ENCODE assay signal across 29 cellular contexts in the genomic region with DNA sequence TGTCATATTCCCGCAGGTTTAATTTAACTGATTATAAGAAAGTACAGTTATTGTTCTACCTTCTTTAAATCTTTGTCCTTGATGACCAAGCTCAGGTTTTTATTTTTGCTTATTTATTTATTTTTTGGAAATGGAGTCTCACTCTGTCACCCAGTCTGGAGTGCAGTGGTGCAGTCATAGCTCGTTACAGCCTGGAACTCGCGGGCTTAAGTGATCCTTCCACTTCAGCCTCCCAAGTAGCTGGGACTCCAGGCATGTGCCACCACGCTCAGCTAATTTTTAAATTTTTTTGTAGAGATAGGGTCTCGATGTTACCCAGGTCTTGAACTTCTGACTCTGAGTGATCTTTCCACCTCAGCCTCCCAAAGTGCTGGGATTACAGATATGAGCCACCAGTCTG. TPM values are rescaled to one million over a fixed set of nuclear protein-coding genes. Genes with fewer than 3 reads are reported as not detected.
DNase-seq lines count a peak whose midpoint lies in the region; ATAC-seq, FAIRE-seq and TF ChIP-seq lines count a peak whose summit lies in the region.
"Had no signal": no experiment of that assay in that cellular context is flagged by ENCODE, and none has a peak within 500 bp of the region (broad histone marks: within the 10 kb centered on the region; RNA-seq: fewer than 3 reads in every experiment).

No MANE protein-coding gene starts in this region.

- no peak overlapping the region for H2AFZ ChIP-seq in K562 (ENCODE audit: low read depth, low read length)

- no peak for TF ChIP-seq RAD21 in K562 (CRISPR knock-in tag; conservative IDR thresholded peaks at IDR 0.05 in 1 of 2, IDR thresholded peaks at IDR 0.05 in 1 of 2)

- H3K4me3 ChIP-seq in Panc1 (ENCODE audit: low read depth in 2 of 2, low read length in 2 of 2) (no peak overlapping the region), K562 (no peak overlapping the region), esophagus muscularis mucosa (no peak overlapping the region), gastroesophageal sphincter (no peak overlapping the region)
- H3K4me3 ChIP-seq: pancreas, SJSA1 had no signal

- TF ChIP-seq CTCF in Panc1 (IDR thresholded peaks at IDR 0.05) (no peak), K562 (IDR thresholded peaks at IDR 0.05 in 2 of 3, conservative IDR thresholded peaks at IDR 0.05 in 1 of 3; ENCODE audit: insufficient read depth in 2 of 3, low read depth in 1 of 3, low read length in 3 of 3) (no peak), esophagus muscularis mucosa (IDR thresholded peaks at IDR 0.05) (no peak), gastroesophageal sphincter (IDR thresholded peaks at IDR 0.05) (no peak)

- BruUV-seq in Panc1 (replicated peaks; lab: Mats Ljungman, UMichigan), result no TSS peak
- no TSS peak for BruUV-seq in K562 (replicated peaks; lab: Mats Ljungman, UMichigan)

- TF ChIP-seq POLR2A in K562 (conservative IDR thresholded peaks at IDR 0.05) (no peak), esophagus muscularis mucosa (IDR thresholded peaks at IDR 0.05; ENCODE audit: low read depth) (no peak), gastroesophageal sphincter (IDR thresholded peaks at IDR 0.05) (no peak)

- no peaks in the 10 kb centered on the region for H3K9me3 Mint-ChIP-seq in activated naive CD4-positive, alpha-beta T cell treated with anti-CD3 and anti-CD28 coated beads, Interleukin-2, amount 50 U/mL, for 24 hours
- H3K9me3 Mint-ChIP-seq in activated naive CD4-positive, alpha-beta T cell treated with anti-CD3 and anti-CD28 coated beads, Interleukin-2, amount 50 U/mL, for 72 hours, result no peaks in the 10 kb centered on the region
- H3K9me3 Mint-ChIP-seq: dendritic cell treated with granulocyte-macrophage colony-stimulating factor and Interleukin-4, amounts not matched to agents 40 ng/mL and 50 ng/mL, for 4 days; memory B cell; neural crest cell; stimulated activated memory B cell treated with anti-CD40 and anti-IgM and Interleukin-4, amounts not matched to agents 10 μg/mL and 1 μg/mL and 100 μg/mL, for 72 hours; type B pancreatic cell had no signal

- FAIRE-seq in K562 (lab: Jason Lieb, UNC), result no peak
- FAIRE-seq: GM12892, pancreas had no signal

- H3K79me2 ChIP-seq in K562 (ENCODE audit: control insufficient read depth, insufficient read depth, low read length), result peaks cover 100% of the 10 kb centered on the region

- ATAC-seq in activated naive CD4-positive, alpha-beta T cell treated with anti-CD3 and anti-CD28 coated beads, Interleukin-2, amount 50 U/mL, for 72 hours, result no peak
- ATAC-seq in Panc1 (no peak), K562 (peak; percentile 57), gastroesophageal sphincter (no peak)
- ATAC-seq: left lobe of liver; pancreas; stimulated activated memory B cell treated with anti-CD40 and anti-IgM and Interleukin-4, amounts not matched to agents 10 μg/mL and 1 μg/mL and 100 μg/mL, for 72 hours had no signal

- H3K27ac Mint-ChIP-seq in activated naive CD4-positive, alpha-beta T cell treated with anti-CD3 and anti-CD28 coated beads, Interleukin-2, amount 50 U/mL, for 24 hours, result peak overlapping the region; percentile 65
- H3K27ac Mint-ChIP-seq in activated naive CD4-positive, alpha-beta T cell treated with anti-CD3 and anti-CD28 coated beads, Interleukin-2, amount 50 U/mL, for 72 hours, result no peak overlapping the region
- H3K27ac Mint-ChIP-seq: type B pancreatic cell had no signal

- H4K20me1 ChIP-seq in K562 (replicated peaks; ENCODE audit: control insufficient read depth, insufficient read depth, low read length), result peaks cover 15% of the 10 kb centered on the region; the same call in 1 of the 2 replicates

- POLR2A ChIA-PET in Panc1 (lab: Charles Lee), result interaction anchor here (0.6 kb wide), 1 partner anchor 24 kb away, joined by 6 read pairs; no protein-coding TSS in a partner anchor
- POLR2A ChIA-PET in K562 (lab: Yijun Ruan, JAX), result interaction anchor here (0.5 to 3.1 kb wide), 5 partner anchors 8 to 464 kb away, joined by 3 to 22 read pairs (median 3); a partner anchor contains a TSS

- H3K27ac ChIP-seq in Panc1 (ENCODE audit: low read length) (peak overlapping the region; percentile 81; the same call in 1 of the 2 replicates), K562 (ENCODE audit: extremely low read depth, low read depth, low read length) (no peak overlapping the region), esophagus muscularis mucosa (replicated peaks in 1 of 4) (no peak overlapping the region), gastroesophageal sphincter (no peak overlapping the region)
- H3K27ac ChIP-seq: C4-2B, pancreas, SJSA1 had no signal

- H3K9me1 ChIP-seq in K562 (ENCODE audit: control insufficient read depth, insufficient read depth, low read length), result peaks cover 2% of the 10 kb centered on the region

- peaks cover 4% of the 10 kb centered on the region for H3K36me3 Mint-ChIP-seq in activated naive CD4-positive, alpha-beta T cell treated with anti-CD3 and anti-CD28 coated beads, Interleukin-2, amount 50 U/mL, for 24 hours
- no peaks in the 10 kb centered on the region for H3K36me3 Mint-ChIP-seq in activated naive CD4-positive, alpha-beta T cell treated with anti-CD3 and anti-CD28 coated beads, Interleukin-2, amount 50 U/mL, for 72 hours
- H3K36me3 Mint-ChIP-seq: memory B cell, type B pancreatic cell had no signal

- no peak overlapping the region for H3K9ac ChIP-seq in K562 (ENCODE audit: insufficient read depth in 1 of 2, low read depth in 2 of 2, low read length in 2 of 2)

- no peak for DNase-seq in activated naive CD4-positive, alpha-beta T cell treated with anti-CD3 and anti-CD28 coated beads, Interleukin-2, amount 50 U/mL, for 72 hours (ENCODE audit: low spot score in 2 of 2)
- DNase-seq in Panc1 (ENCODE audit: low read depth, low spot score) (no peak), K562 (ENCODE audit: extremely low read depth in 1 of 4, low spot score in 3 of 4) (no peak), esophagus muscularis mucosa (ENCODE audit: extremely low spot score) (no peak), NCI-H2227 (lab: John Stamatoyannopoulos, UW; ENCODE audit: unreplicated experiment) (no peak), ACHN (no peak)
- DNase-seq: activated CD4-positive, alpha-beta T cell treated with anti-CD3 and anti-CD28 coated beads, Interleukin-2, amount 50 U/mL, for 48 hours; activated CD8-positive, alpha-beta memory T cell treated with anti-CD3 and anti-CD28 coated beads, Interleukin-2, amount 50 U/mL, for 48 hours; activated effector memory CD4-positive, alpha-beta T cell treated with Interleukin-2 at 50 U/mL for 16 hours; central memory CD4-positive, alpha-beta T cell; H7; KG1; MG63; NCI-H1105; NCI-H2029; NCI-H345; pancreas; substantia nigra had no signal

- in situ Hi-C loops in Panc1 (cut with HindIII; ENCODE audit: low pct_unique_long_range_greater_than_20kb, low sequenced_read_pairs), result no loop called here
- in situ Hi-C loops in K562 (cut with MboI), result no loop called here
- in situ Hi-C loops in ACHN (cut with HindIII; ENCODE audit: low pct_ligation_motif_present, low pct_unique_long_range_greater_than_20kb, low sequenced_read_pairs), result no loop called here

- TF ChIP-seq EP300 in K562 (IDR thresholded peaks at IDR 0.05; ENCODE audit: low read length) (no peak), esophagus muscularis mucosa (IDR thresholded peaks at IDR 0.05) (no peak), gastroesophageal sphincter (IDR thresholded peaks at IDR 0.05) (no peak)

- H3K27me3 ChIP-seq in Panc1 (ENCODE audit: control insufficient read depth, insufficient read depth, low read length) (no peaks in the 10 kb centered on the region), K562 (ENCODE audit: control insufficient read depth in 2 of 2, insufficient read depth in 2 of 2, low read length in 2 of 2) (no peaks in the 10 kb centered on the region), esophagus muscularis mucosa (no peaks in the 10 kb centered on the region), gastroesophageal sphincter (no peaks in the 10 kb centered on the region)
- H3K27me3 ChIP-seq: MG63, pancreas, SJSA1 had no signal

- no peak overlapping the region for H3K4me2 ChIP-seq in K562 (ENCODE audit: insufficient read depth, low read length)

- no peaks in the 10 kb centered on the region for H3K27me3 Mint-ChIP-seq in activated naive CD4-positive, alpha-beta T cell treated with anti-CD3 and anti-CD28 coated beads, Interleukin-2, amount 50 U/mL, for 24 hours
- H3K27me3 Mint-ChIP-seq: dendritic cell treated with granulocyte-macrophage colony-stimulating factor and Interleukin-4, amounts not matched to agents 40 ng/mL and 50 ng/mL, for 4 days; memory B cell; stimulated activated memory B cell treated with anti-CD40 and anti-IgM and Interleukin-4, amounts not matched to agents 10 μg/mL and 1 μg/mL and 100 μg/mL, for 72 hours; type B pancreatic cell had no signal

- intact Hi-C loops in Panc1 (cut with micrococcal nuclease; ENCODE audit: unreplicated experiment), result no loop called here
- intact Hi-C loops in K562 (cut with micrococcal nuclease), result no loop called here
- intact Hi-C loops in esophagus muscularis mucosa (cut with DNase I), result no loop called here

- WGBS in K562 (ENCODE audit: insufficient coverage, low coverage, missing lambda C conversion rate), result 31% methylated on average over 6 of the region's 6 CpGs
- 98% methylated on average over 6 of the region's 6 CpGs for WGBS in esophagus muscularis mucosa
- 91 to 95% methylated on average over 6 of the region's 6 CpGs for WGBS in gastroesophageal sphincter (ENCODE audit: low coverage in 1 of 2), 2 donors

- H3K4me1 ChIP-seq in Panc1 (ENCODE audit: control insufficient read depth, insufficient read depth, low read length) (peaks cover 94% of the 10 kb centered on the region), K562 (replicated peaks in 1 of 2; ENCODE audit: control insufficient read depth in 2 of 2, insufficient read depth in 2 of 2, low read length in 2 of 2) (peaks cover 15 to 43% of the 10 kb centered on the region in 2 experiments), esophagus muscularis mucosa (peaks cover 64 to 94% (median 92%) of the 10 kb centered on the region in 4 donors), gastroesophageal sphincter (peaks cover 20 to 91% (median 26%) of the 10 kb centered on the region in 3 donors)

- no peaks in the 10 kb centered on the region for H3K9me3 ChIP-seq in Panc1 (ENCODE audit: control insufficient read depth, insufficient read depth, low read depth, low read length)
- no peaks in the 10 kb centered on the region for H3K9me3 ChIP-seq in K562 (replicated peaks; ENCODE audit: control insufficient read depth, insufficient read depth, low read depth, low read length)
- no peaks in the 10 kb centered on the region for H3K9me3 ChIP-seq in esophagus muscularis mucosa
- no peaks in the 10 kb centered on the region for H3K9me3 ChIP-seq in gastroesophageal sphincter
- H3K9me3 ChIP-seq: MG63, pancreas, SJSA1 had no signal

- peaks cover 98% of the 10 kb centered on the region for H3K4me1 Mint-ChIP-seq in activated naive CD4-positive, alpha-beta T cell treated with anti-CD3 and anti-CD28 coated beads, Interleukin-2, amount 50 U/mL, for 24 hours

- CTCF ChIA-PET in Panc1 (lab: Charles Lee), result no interaction called here
- CTCF ChIA-PET in K562 (lab: Yijun Ruan, JAX; ENCODE audit: low intra/inter-chr PET ratio), result no interaction called here

- H3K36me3 ChIP-seq in Panc1 (ENCODE audit: control insufficient read depth, insufficient read depth, low read length), result no peaks in the 10 kb centered on the region
- no peaks in the 10 kb centered on the region for H3K36me3 ChIP-seq in K562 (ENCODE audit: control insufficient read depth, insufficient read depth, low read length)
- H3K36me3 ChIP-seq in esophagus muscularis mucosa, result no peaks in the 10 kb centered on the region
- H3K36me3 ChIP-seq in gastroesophageal sphincter, result no peaks in the 10 kb centered on the region
- H3K36me3 ChIP-seq: MG63, pancreas, SJSA1 had no signal

- H3K4me3 Mint-ChIP-seq in activated naive CD4-positive, alpha-beta T cell treated with anti-CD3 and anti-CD28 coated beads, Interleukin-2, amount 50 U/mL, for 24 hours, result peak overlapping the region; percentile 11
- H3K4me3 Mint-ChIP-seq: dendritic cell treated with granulocyte-macrophage colony-stimulating factor and Interleukin-4, amounts not matched to agents 40 ng/mL and 50 ng/mL, for 4 days; memory B cell; neural crest cell; stimulated activated memory B cell treated with anti-CD40 and anti-IgM and Interleukin-4, amounts not matched to agents 10 μg/mL and 1 μg/mL and 100 μg/mL, for 72 hours; type B pancreatic cell had no signal

RNA-seq across cellular contexts. Expression of a gene that starts 8.9 kb away (rescaled TPM):
- total RNA-seq in activated naive CD4-positive, alpha-beta T cell treated with anti-CD3 and anti-CD28 coated beads, Interleukin-2, amount 50 U/mL, for 72 hours, result 10 to 100 TPM; 71.4 to 81.4 TPM
- total RNA-seq in Panc1 (2021; ENCODE audit: unreplicated experiment), result 51.4 TPM
- polyA plus RNA-seq in Panc1 (2012; ENCODE audit: insufficient read length), result 28.8 TPM
- total RNA-seq in K562 (2011; cell fraction: chromatin; rRNA removed; ENCODE audit: low replicate concordance), result 55.7 and 143 TPM in 2 replicates
- total RNA-seq in K562 (2011; cell fraction: nucleolus; rRNA removed), result 31.0 and 37.8 TPM in 2 replicates
- 72.7 and 100 TPM in 2 replicates for total RNA-seq in K562 (2011; cell fraction: nucleoplasm; rRNA removed)
- 21.7 and 31.2 TPM in 2 replicates for total RNA-seq in K562 (2014; rRNA removed)
- 49.7 and 50.3 TPM in 2 replicates for total RNA-seq in K562 (2014; rRNA removed; fragmentation: Illumina TruSeq; extraction: Trizol)
- 44.6 and 46.1 TPM in 2 replicates for total RNA-seq in K562 (2015; rRNA removed; fragmentation: Illumina TruSeq; extraction: Trizol)
- 48.8 and 54.3 TPM in 2 replicates for total RNA-seq in K562 (2021)
- polyA plus RNA-seq in K562 (2011; rRNA removed), result 17.3 and 23.1 TPM in 2 replicates
- 12.0 and 15.1 TPM in 2 replicates for polyA plus RNA-seq in K562 (2011; cell fraction: cytosol; rRNA removed)
- 47.4 and 78.4 TPM in 2 replicates for polyA plus RNA-seq in K562 (2011; cell fraction: nucleus; rRNA removed)
- 29.3 and 55.6 TPM in 2 replicates for polyA plus RNA-seq in K562 (2012)
- polyA plus RNA-seq in K562 (2014; fragmentation: Illumina TruSeq; extraction: Trizol), result 38.7 and 42.8 TPM in 2 replicates
- polyA plus RNA-seq in K562 (2014; fragmentation: Nextera tagmentation; extraction: Ambion mirVana), result 10 to 100 TPM; 24.3 to 34.8 TPM
- 19.5 and 21.2 TPM in 2 replicates for polyA plus RNA-seq in K562 (2014; rRNA removed)
- 35.6 and 53.7 TPM in 2 replicates for polyA minus RNA-seq in K562 (2011; rRNA and poly(A)+ RNA removed)
- polyA minus RNA-seq in K562 (2011; cell fraction: cytosol; rRNA and poly(A)+ RNA removed), result 23.0 and 36.5 TPM in 2 replicates
- 50.5 and 79.3 TPM in 2 replicates for polyA minus RNA-seq in K562 (2011; cell fraction: nucleus; rRNA and poly(A)+ RNA removed)
- 10 to 100 TPM; 40.1 to 46.5 (median 41.3) TPM for total RNA-seq in esophagus muscularis mucosa
- 10 to 100 TPM; 36.6 to 50.3 (median 45.5) TPM for total RNA-seq in gastroesophageal sphincter
